Comparison of ENCODE assay signal across 25 cellular contexts in genomic region chr10:72314263-72314662, GRCh38. TPM values are rescaled to one million over a fixed set of nuclear protein-coding genes. Genes with fewer than 3 reads are reported as not detected.
DNase-seq lines count a peak whose midpoint lies in the region; ATAC-seq and TF ChIP-seq lines count a peak whose summit lies in the region.
"Had no signal": no experiment of that assay in that cellular context is flagged by ENCODE, and none has a peak within 500 bp of the region (broad histone marks: within the 10 kb centered on the region; RNA-seq: fewer than 3 reads in every experiment).

No MANE protein-coding gene starts in this region.

- H3K27me3 ChIP-seq in RWPE2 (ENCODE audit: insufficient read depth, poor library complexity, severe bottlenecking) (no peaks in the 10 kb centered on the region), left lung (no peaks in the 10 kb centered on the region), thyroid gland (no peaks in the 10 kb centered on the region)
- H3K27me3 ChIP-seq: body of pancreas, gastroesophageal sphincter, hepatocyte, ovary, SJSA1, suprapubic skin had no signal

- no peak overlapping the region for H3K4me3 Mint-ChIP-seq in activated naive CD8-positive, alpha-beta T cell
- no peak overlapping the region for H3K4me3 Mint-ChIP-seq in activated naive CD8-positive, alpha-beta T cell treated with anti-CD3 and anti-CD28 coated beads, Interleukin-2, amount 50 U/mL, for 24 hours
- H3K4me3 Mint-ChIP-seq: activated T-cell treated with anti-CD3 and anti-CD28 coated beads, Interleukin-2, amount 50 U/mL, for 72 hours; CD8-positive, alpha-beta T cell; neural crest cell had no signal

- no peaks in the 10 kb centered on the region for H3K9me3 ChIP-seq in RWPE2 (ENCODE audit: severe bottlenecking)
- H3K9me3 ChIP-seq in left lung = no peaks in the 10 kb centered on the region
- no peaks in the 10 kb centered on the region for H3K9me3 ChIP-seq in thyroid gland
- H3K9me3 ChIP-seq: body of pancreas, gastroesophageal sphincter, ovary, SJSA1, suprapubic skin had no signal

- 97 to 98% methylated on average over 7 of the region's 7 CpGs for WGBS in thyroid gland, 2 donors

- no peak for DNase-seq in activated naive CD8-positive, alpha-beta T cell treated with anti-CD3 and anti-CD28 coated beads, Interleukin-2, amount 50 U/mL, for 24 hours
- DNase-seq in RWPE2 (ENCODE audit: low spot score) = no peak
- no peak for DNase-seq in left lung
- DNase-seq in thyroid gland = no peak
- DNase-seq in GM10266 (ENCODE audit: extremely low spot score) = no peak
- no peak for DNase-seq in ureter (ENCODE audit: low spot score)
- DNase-seq: activated naive CD4-positive, alpha-beta T cell; activated T-cell treated with anti-CD3 and anti-CD28 coated beads, Interleukin-2, amount 50 U/mL, for 72 hours; body of pancreas; CD8-positive, alpha-beta T cell; cerebellar nuclear complex; NCI-H1417 treated with DMSO at 0.1 percent for 48 hours; NCI-H345; NCI-H774; ovary; stimulated activated naive CD4-positive, alpha-beta T cell had no signal

- H3K27me3 Mint-ChIP-seq in activated naive CD8-positive, alpha-beta T cell = no peaks in the 10 kb centered on the region
- H3K27me3 Mint-ChIP-seq in activated naive CD8-positive, alpha-beta T cell treated with anti-CD3 and anti-CD28 coated beads, Interleukin-2, amount 50 U/mL, for 24 hours = no peaks in the 10 kb centered on the region

- no peak for ATAC-seq in activated naive CD8-positive, alpha-beta T cell treated with anti-CD3 and anti-CD28 coated beads, Interleukin-2, amount 50 U/mL, for 24 hours
- ATAC-seq in RWPE2 (ENCODE audit: low read depth) (no peak), left lung (no peak), GM19452 (IDR thresholded peaks at IDR 0.05; ENCODE audit: unreplicated experiment) (no peak)
- ATAC-seq: activated T-cell treated with anti-CD3 and anti-CD28 coated beads, Interleukin-2, amount 50 U/mL, for 72 hours; body of pancreas; CD8-positive, alpha-beta T cell; gastroesophageal sphincter; GM12878 had no signal

- H3K4me3 ChIP-seq in RWPE2 (ENCODE audit: severe bottlenecking) (no peak overlapping the region), left lung (no peak overlapping the region), thyroid gland (replicated peaks in 1 of 3) (no peak overlapping the region)
- H3K4me3 ChIP-seq: body of pancreas, gastroesophageal sphincter, GM12878, hepatocyte, ovary, SJSA1, skin epidermis, suprapubic skin had no signal

- TF ChIP-seq CTCF in RWPE2 (IDR thresholded peaks at IDR 0.05; ENCODE audit: poor library complexity, severe bottlenecking) = no peak
- no peak for TF ChIP-seq CTCF in left lung (IDR thresholded peaks at IDR 0.05)
- no peak for TF ChIP-seq CTCF in thyroid gland (IDR thresholded peaks at IDR 0.05)
- TF ChIP-seq CTCF in GM10266 (IDR thresholded peaks at IDR 0.05; ENCODE audit: control insufficient read depth, insufficient read depth, low read depth, missing control alignments) = no peak

- intact Hi-C loops in left lung (cut with DNase I) (no loop called here), thyroid gland (cut with DNase I) (no loop called here)

- no peaks in the 10 kb centered on the region for H3K36me3 Mint-ChIP-seq in activated naive CD8-positive, alpha-beta T cell
- peaks cover 4% of the 10 kb centered on the region for H3K36me3 Mint-ChIP-seq in activated naive CD8-positive, alpha-beta T cell treated with anti-CD3 and anti-CD28 coated beads, Interleukin-2, amount 50 U/mL, for 24 hours (ENCODE audit: low read depth)
- H3K36me3 Mint-ChIP-seq: CD8-positive, alpha-beta T cell had no signal

- H3K4me1 Mint-ChIP-seq in activated naive CD8-positive, alpha-beta T cell (ENCODE audit: low read depth) = peaks cover 66% of the 10 kb centered on the region
- peaks cover 70% of the 10 kb centered on the region for H3K4me1 Mint-ChIP-seq in activated naive CD8-positive, alpha-beta T cell treated with anti-CD3 and anti-CD28 coated beads, Interleukin-2, amount 50 U/mL, for 24 hours

- no peak for TF ChIP-seq POLR2A in thyroid gland (IDR thresholded peaks at IDR 0.05)

- peak overlapping the region; percentile 46 for H3K27ac Mint-ChIP-seq in activated naive CD8-positive, alpha-beta T cell
- H3K27ac Mint-ChIP-seq in activated naive CD8-positive, alpha-beta T cell treated with anti-CD3 and anti-CD28 coated beads, Interleukin-2, amount 50 U/mL, for 24 hours = no peak overlapping the region
- H3K27ac Mint-ChIP-seq: activated T-cell treated with anti-CD3 and anti-CD28 coated beads, Interleukin-2, amount 50 U/mL, for 72 hours; CD8-positive, alpha-beta T cell had no signal

- H3K4me1 ChIP-seq in RWPE2 (ENCODE audit: insufficient read depth, poor library complexity, severe bottlenecking) (peaks cover 40% of the 10 kb centered on the region), left lung (peaks cover 31 to 70% of the 10 kb centered on the region in 2 donors), thyroid gland (peaks cover 42 to 55% of the 10 kb centered on the region in 2 donors)

- H3K27ac ChIP-seq in RWPE2 (ENCODE audit: poor library complexity, severe bottlenecking) = peak overlapping the region; percentile 99
- peak overlapping the region; percentile 75 to 92 for H3K27ac ChIP-seq in left lung
- H3K27ac ChIP-seq in thyroid gland = peak overlapping the region; percentile 25 to 97 (median 90)
- H3K27ac ChIP-seq: hepatocyte, SJSA1 had no signal

- H3K36me3 ChIP-seq in RWPE2 (ENCODE audit: low read depth) (no peaks in the 10 kb centered on the region), left lung (no peaks in the 10 kb centered on the region), thyroid gland (no peaks in the 10 kb centered on the region)
- H3K36me3 ChIP-seq: gastroesophageal sphincter, ovary, SJSA1, suprapubic skin had no signal

- H3K9me3 Mint-ChIP-seq in activated naive CD8-positive, alpha-beta T cell (ENCODE audit: low read depth) = no peaks in the 10 kb centered on the region
- no peaks in the 10 kb centered on the region for H3K9me3 Mint-ChIP-seq in activated naive CD8-positive, alpha-beta T cell treated with anti-CD3 and anti-CD28 coated beads, Interleukin-2, amount 50 U/mL, for 24 hours
- H3K9me3 Mint-ChIP-seq: activated T-cell treated with anti-CD3 and anti-CD28 coated beads, Interleukin-2, amount 50 U/mL, for 72 hours; CD8-positive, alpha-beta T cell; neural crest cell had no signal

RNA-seq across cellular contexts. Expression of gene DNAJB12, which starts 40.5 kb away (rescaled TPM):
- total RNA-seq in left lung = 10 to 100 TPM; 30.9 to 38.9 TPM
- 10 to 100 TPM; 31.6 to 49.7 (median 44.1) TPM for total RNA-seq in thyroid gland
- total RNA-seq in ureter = 44.9 TPM

RNA-seq across cellular contexts. Expression of gene DDIT4, which starts 40.5 kb away (rescaled TPM):
- total RNA-seq in left lung (10 to 100 TPM; 40.7 to 73.8 TPM), thyroid gland (100 to 1,000 TPM in 3 of 4 donors, 10 to 100 TPM in 1; 93.0 to 309 (median 134) TPM), ureter (525 TPM)
